ENCODE assay signal across 24 cellular contexts in genomic region chr15:36905908-36906307, GRCh38.
DNase-seq lines count a peak whose midpoint lies in the region; ATAC-seq, FAIRE-seq and TF ChIP-seq lines count a peak whose summit lies in the region.
"Had no signal": no experiment of that assay in that cellular context is flagged by ENCODE, and none has a peak within 500 bp of the region (broad histone marks: within the 10 kb centered on the region; RNA-seq: fewer than 3 reads in every experiment).

No MANE protein-coding gene starts in this region.

- H3K4me3 Mint-ChIP-seq in activated T-helper 1 cell treated with anti-CD3 and anti-CD28 coated beads, Interleukin-12 subunit alpha, Interleukin-12 subunit beta, Interleukin-2, Interleukin-4 antibody, amounts not matched to agents 30 ng/mL and 10 ng/mL and 1 ng/mL, durations not matched to agents 14 hours and 24 hours and 36 hours = no peak overlapping the region
- H3K4me3 Mint-ChIP-seq in stimulated activated naive B cell treated with anti-CD40 and anti-IgM and Interleukin-4, amounts not matched to agents 10 μg/mL and 1 μg/mL and 100 μg/mL, for 72 hours = no peak overlapping the region
- H3K4me3 Mint-ChIP-seq: CD8-positive, alpha-beta memory T cell; GM23338 had no signal

- 74 to 77% methylated on average over 5 of the region's 5 CpGs for WGBS in aorta, 2 donors

- H3K27ac Mint-ChIP-seq in activated T-helper 1 cell treated with anti-CD3 and anti-CD28 coated beads, Interleukin-12 subunit alpha, Interleukin-12 subunit beta, Interleukin-2, Interleukin-4 antibody, amounts not matched to agents 30 ng/mL and 10 ng/mL and 1 ng/mL, durations not matched to agents 14 hours and 24 hours and 36 hours = no peak overlapping the region
- H3K27ac Mint-ChIP-seq in stimulated activated naive B cell treated with anti-CD40 and anti-IgM and Interleukin-4, amounts not matched to agents 10 μg/mL and 1 μg/mL and 100 μg/mL, for 72 hours = no peak overlapping the region
- H3K27ac Mint-ChIP-seq: activated T-helper 2 cell treated with anti-CD3 and anti-CD28 coated beads, Interferon-gamma antibody, Interleukin-2, Interleukin-4, amounts not matched to agents 10 μg/mL and 5 μg/mL and 100 μg/mL, durations not matched to agents 14 hours and 24 hours and 36 hours; CD8-positive, alpha-beta memory T cell; GM23338 had no signal

- H3K9me3 ChIP-seq in aorta (ENCODE audit: control insufficient read depth, low read length) = no peaks in the 10 kb centered on the region
- H3K9me3 ChIP-seq: tibial nerve had no signal

- H3K4me1 ChIP-seq in aorta (ENCODE audit: control insufficient read depth in 1 of 2, insufficient read depth in 2 of 2, low read length in 2 of 2) = peaks cover 0 to 3% of the 10 kb centered on the region in 2 donors
- H3K4me1 ChIP-seq: parathyroid adenoma, tibial nerve had no signal

- no peaks in the 10 kb centered on the region for H3K9me3 Mint-ChIP-seq in activated T-helper 1 cell treated with anti-CD3 and anti-CD28 coated beads, Interleukin-12 subunit alpha, Interleukin-12 subunit beta, Interleukin-2, Interleukin-4 antibody, amounts not matched to agents 30 ng/mL and 10 ng/mL and 1 ng/mL, durations not matched to agents 14 hours and 24 hours and 36 hours
- no peaks in the 10 kb centered on the region for H3K9me3 Mint-ChIP-seq in stimulated activated naive B cell treated with anti-CD40 and anti-IgM and Interleukin-4, amounts not matched to agents 10 μg/mL and 1 μg/mL and 100 μg/mL, for 72 hours
- H3K9me3 Mint-ChIP-seq: activated T-helper 2 cell treated with anti-CD3 and anti-CD28 coated beads, Interferon-gamma antibody, Interleukin-2, Interleukin-4, amounts not matched to agents 10 μg/mL and 5 μg/mL and 100 μg/mL, durations not matched to agents 14 hours and 24 hours and 36 hours; CD8-positive, alpha-beta memory T cell; GM23338 had no signal

- H3K27me3 ChIP-seq in bronchial epithelial cell (ENCODE audit: control insufficient read depth, insufficient read depth, low read length) (no peaks in the 10 kb centered on the region), aorta (ENCODE audit: control insufficient read depth in 1 of 2, insufficient read depth in 2 of 2, low read length in 1 of 2) (no peaks in the 10 kb centered on the region)
- H3K27me3 ChIP-seq: tibial nerve had no signal

- H3K27me3 Mint-ChIP-seq in activated T-helper 1 cell treated with anti-CD3 and anti-CD28 coated beads, Interleukin-12 subunit alpha, Interleukin-12 subunit beta, Interleukin-2, Interleukin-4 antibody, amounts not matched to agents 30 ng/mL and 10 ng/mL and 1 ng/mL, durations not matched to agents 14 hours and 24 hours and 36 hours (ENCODE audit: insufficient read depth) = no peaks in the 10 kb centered on the region
- H3K27me3 Mint-ChIP-seq in stimulated activated naive B cell treated with anti-CD40 and anti-IgM and Interleukin-4, amounts not matched to agents 10 μg/mL and 1 μg/mL and 100 μg/mL, for 72 hours = peaks cover 0 to 5% of the 10 kb centered on the region in 2 donors

- no peaks in the 10 kb centered on the region for H3K4me1 Mint-ChIP-seq in activated T-helper 1 cell treated with anti-CD3 and anti-CD28 coated beads, Interleukin-12 subunit alpha, Interleukin-12 subunit beta, Interleukin-2, Interleukin-4 antibody, amounts not matched to agents 30 ng/mL and 10 ng/mL and 1 ng/mL, durations not matched to agents 14 hours and 24 hours and 36 hours (ENCODE audit: low read depth)
- H3K4me1 Mint-ChIP-seq in stimulated activated naive B cell treated with anti-CD40 and anti-IgM and Interleukin-4, amounts not matched to agents 10 μg/mL and 1 μg/mL and 100 μg/mL, for 72 hours = no peaks in the 10 kb centered on the region
- H3K4me1 Mint-ChIP-seq: CD8-positive, alpha-beta memory T cell had no signal

- H3K4me3 ChIP-seq in bronchial epithelial cell (ENCODE audit: low read depth, low read length) = no peak overlapping the region
- H3K4me3 ChIP-seq in aorta (ENCODE audit: low read length in 2 of 2) = no peak overlapping the region
- H3K4me3 ChIP-seq: coronary artery, GM23338, tibial nerve had no signal

- no peak for FAIRE-seq in bronchial epithelial cell (lab: Jason Lieb, UNC)
- FAIRE-seq: A204.1 had no signal

- no peak for ATAC-seq in Right ventricle myocardium superior (ENCODE audit: poor library complexity)
- no peak for ATAC-seq in Right ventricle myocardium inferior
- ATAC-seq in aorta (ENCODE audit: low FRiP score) = peak; percentile 56
- no peak for ATAC-seq in stimulated activated naive B cell treated with anti-CD40 and anti-IgM and Interleukin-4, amounts not matched to agents 10 μg/mL and 1 μg/mL and 100 μg/mL, for 72 hours (replicated peaks)
- ATAC-seq: GM23338 had no signal

- intact Hi-C loops in Right ventricle myocardium superior (cut with DNase I) = no loop called here
- intact Hi-C loops in Right ventricle myocardium inferior (cut with DNase I) = no loop called here
- intact Hi-C loops in aorta (cut with DNase I) = loop anchor here in 1 of 2 donors (2.0 kb wide), 1 partner anchor 65 kb away; no protein-coding TSS in a partner anchor
- intact Hi-C loops in activated T-helper 1 cell treated with anti-CD3 and anti-CD28 coated beads, Interleukin-12 subunit alpha, Interleukin-12 subunit beta, Interleukin-2, Interleukin-4 antibody, amounts not matched to agents 30 ng/mL and 10 ng/mL and 1 ng/mL, durations not matched to agents 14 hours and 24 hours and 36 hours (cut with micrococcal nuclease) = no loop called here

- no peaks in the 10 kb centered on the region for H3K36me3 ChIP-seq in bronchial epithelial cell (ENCODE audit: control insufficient read depth, insufficient read depth, low read length)
- H3K36me3 ChIP-seq in aorta (ENCODE audit: control insufficient read depth in 1 of 2, insufficient read depth in 2 of 2, low read length in 1 of 2) = no peaks in the 10 kb centered on the region
- H3K36me3 ChIP-seq: tibial nerve had no signal

- no peak overlapping the region for H3K27ac ChIP-seq in aorta (ENCODE audit: low read depth in 1 of 2, low read length in 2 of 2)
- H3K27ac ChIP-seq: coronary artery, parathyroid adenoma, tibial nerve had no signal

- DNase-seq in Right ventricle myocardium superior (peak; percentile 47), Right ventricle myocardium inferior (ENCODE audit: missing footprints) (no peak), bronchial epithelial cell (ENCODE audit: low read depth) (peak; percentile 33), kidney glomerular epithelial cell (lab: John Stamatoyannopoulos, UW) (peak; percentile 36), aorta (no peak), epidermal melanocyte (ENCODE audit: insufficient read length, low spot score) (no peak)
- no peak for DNase-seq in activated T-helper 1 cell treated with anti-CD3 and anti-CD28 coated beads, Interleukin-12 subunit alpha, Interleukin-12 subunit beta, Interleukin-2, Interleukin-4 antibody, amounts not matched to agents 30 ng/mL and 10 ng/mL and 1 ng/mL, durations not matched to agents 14 hours and 24 hours and 36 hours (ENCODE audit: low spot score)
- DNase-seq in stimulated activated naive B cell treated with anti-CD40 and anti-IgM and Interleukin-4, amounts not matched to agents 10 μg/mL and 1 μg/mL and 100 μg/mL, for 72 hours = no peak
- DNase-seq: amygdala; CD8-positive, alpha-beta memory T cell; hippocampal formation; KG1; NCI-H1092 treated with DMSO at 0.1 percent for 48 hours; NCI-H2171 treated with DMSO at 0.1 percent for 48 hours; NK-92 treated with Interleukin-12 subunit alpha and Interleukin-12 subunit beta, amount 100 ng/mL, for 24 hours; RPMI8226; stimulated activated naive CD4-positive, alpha-beta T cell; T-helper 1 cell had no signal

- no peak for TF ChIP-seq CTCF in bronchial epithelial cell (IDR thresholded peaks at IDR 0.05; ENCODE audit: insufficient read depth, low read length, severe bottlenecking)

- no peaks in the 10 kb centered on the region for H3K36me3 Mint-ChIP-seq in activated T-helper 1 cell treated with anti-CD3 and anti-CD28 coated beads, Interleukin-12 subunit alpha, Interleukin-12 subunit beta, Interleukin-2, Interleukin-4 antibody, amounts not matched to agents 30 ng/mL and 10 ng/mL and 1 ng/mL, durations not matched to agents 14 hours and 24 hours and 36 hours (ENCODE audit: low read depth)
- H3K36me3 Mint-ChIP-seq in stimulated activated naive B cell treated with anti-CD40 and anti-IgM and Interleukin-4, amounts not matched to agents 10 μg/mL and 1 μg/mL and 100 μg/mL, for 72 hours = no peaks in the 10 kb centered on the region
- H3K36me3 Mint-ChIP-seq: CD8-positive, alpha-beta memory T cell had no signal

Comparison
In these comparisons a context has a peak if more than half of its experiments do, and no peak if none do; other contexts are left out.
1. DNase-seq: peak in Right ventricle myocardium superior (single experiment), bronchial epithelial cell (single experiment) and kidney glomerular epithelial cell (single experiment); none in Right ventricle myocardium inferior (single experiment), aorta (0 of 2), activated T-helper 1 cell treated with anti-CD3 and anti-CD28 coated beads, Interleukin-12 subunit alpha, Interleukin-12 subunit beta, Interleukin-2, Interleukin-4 antibody, amounts not matched to agents 30 ng/mL and 10 ng/mL and 1 ng/mL, durations not matched to agents 14 hours and 24 hours and 36 hours (single experiment), epidermal melanocyte (single experiment) and stimulated activated naive B cell treated with anti-CD40 and anti-IgM and Interleukin-4, amounts not matched to agents 10 μg/mL and 1 μg/mL and 100 μg/mL, for 72 hours (single experiment).